ENCODE assay signal across 8 cellular contexts in the genomic region with DNA sequence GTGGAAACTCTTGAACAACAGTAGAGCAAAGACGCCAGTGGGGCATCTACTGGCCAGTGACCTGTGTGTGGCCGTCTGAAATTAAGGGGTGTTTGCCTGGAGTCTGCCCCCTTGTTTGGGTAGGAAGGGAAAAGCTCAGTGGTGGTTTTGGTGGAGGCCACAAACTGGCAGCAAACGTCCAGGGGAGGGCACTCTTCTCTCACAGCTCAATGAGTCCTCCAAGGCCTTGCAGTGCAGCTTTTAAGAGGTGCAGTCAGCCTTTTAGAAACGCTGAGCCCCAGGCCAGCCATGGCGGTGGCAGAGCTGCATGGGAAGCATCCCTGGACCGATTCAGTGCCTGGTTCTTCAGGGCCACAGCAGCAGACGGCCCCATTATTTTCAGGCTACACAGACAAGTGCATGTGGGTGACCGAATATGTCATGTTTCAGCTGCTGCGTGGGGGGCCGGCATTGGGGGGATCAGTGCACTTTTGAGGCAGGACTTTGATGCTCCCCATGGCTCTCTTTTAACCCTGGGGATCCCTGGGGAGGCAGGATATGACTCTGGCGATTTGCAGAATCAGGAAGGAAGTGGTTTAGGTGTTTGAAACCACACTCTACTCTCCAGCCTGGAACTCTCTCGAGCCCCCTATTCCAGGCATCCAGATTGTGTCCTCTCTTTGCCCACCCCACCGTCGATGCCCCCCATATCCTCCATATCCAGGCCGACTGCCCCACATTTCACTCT.
A peak's percentile ranks its signal among the peaks of the same experiment; 100 is the strongest.
DNase-seq lines count a peak whose midpoint lies in the region; ATAC-seq and TF ChIP-seq lines count a peak whose summit lies in the region.

No MANE protein-coding gene starts in this region.

- H3K9me3 ChIP-seq in colonic mucosa: no peaks in the 10 kb centered on the region

- peaks cover 18% of the 10 kb centered on the region for H3K27me3 Mint-ChIP-seq in activated T-cell treated with anti-CD3 and anti-CD28 coated beads, Interleukin-2, amount 50 U/mL, for 72 hours (ENCODE audit: low read depth)
- H3K27me3 Mint-ChIP-seq in activated T-cell treated with anti-CD3 and anti-CD28 coated beads, Interleukin-2, amount 50 U/mL, for 24 hours: peaks cover 34% of the 10 kb centered on the region

- ATAC-seq in activated T-cell treated with anti-CD3 and anti-CD28 coated beads, Interleukin-2, amount 50 U/mL, for 72 hours (replicated peaks in 1 of 2): no peak
- ATAC-seq in HG03045 (IDR thresholded peaks at IDR 0.05; ENCODE audit: unreplicated experiment): no peak
- ATAC-seq in HG03342 (IDR thresholded peaks at IDR 0.05; ENCODE audit: unreplicated experiment): no peak

- no peak overlapping the region for H3K9ac ChIP-seq in colonic mucosa (ENCODE audit: low read depth in 2 of 2, low read length in 2 of 2)

- H3K27ac Mint-ChIP-seq in activated T-cell treated with anti-CD3 and anti-CD28 coated beads, Interleukin-2, amount 50 U/mL, for 72 hours: no peak overlapping the region
- no peak overlapping the region for H3K27ac Mint-ChIP-seq in activated T-cell treated with anti-CD3 and anti-CD28 coated beads, Interleukin-2, amount 50 U/mL, for 24 hours

- H3K4me1 Mint-ChIP-seq in activated T-cell treated with anti-CD3 and anti-CD28 coated beads, Interleukin-2, amount 50 U/mL, for 72 hours (ENCODE audit: low read depth): no peaks in the 10 kb centered on the region
- H3K4me1 Mint-ChIP-seq in activated T-cell treated with anti-CD3 and anti-CD28 coated beads, Interleukin-2, amount 50 U/mL, for 24 hours (ENCODE audit: low read depth): peaks cover 2% of the 10 kb centered on the region

- no peaks in the 10 kb centered on the region for H3K36me3 ChIP-seq in colonic mucosa

- H3K27me3 ChIP-seq in colonic mucosa: no peaks in the 10 kb centered on the region

- no peaks in the 10 kb centered on the region for H3K36me3 Mint-ChIP-seq in activated T-cell treated with anti-CD3 and anti-CD28 coated beads, Interleukin-2, amount 50 U/mL, for 72 hours (ENCODE audit: insufficient read depth in 2 of 2)
- no peaks in the 10 kb centered on the region for H3K36me3 Mint-ChIP-seq in activated T-cell treated with anti-CD3 and anti-CD28 coated beads, Interleukin-2, amount 50 U/mL, for 24 hours (ENCODE audit: low read depth)

- H3K27ac ChIP-seq in colonic mucosa: no peak overlapping the region

- no peak overlapping the region for H3K4me3 Mint-ChIP-seq in activated T-cell treated with anti-CD3 and anti-CD28 coated beads, Interleukin-2, amount 50 U/mL, for 72 hours
- no peak overlapping the region for H3K4me3 Mint-ChIP-seq in activated T-cell treated with anti-CD3 and anti-CD28 coated beads, Interleukin-2, amount 50 U/mL, for 24 hours

- H3K9me3 Mint-ChIP-seq in activated T-cell treated with anti-CD3 and anti-CD28 coated beads, Interleukin-2, amount 50 U/mL, for 72 hours: no peaks in the 10 kb centered on the region
- no peaks in the 10 kb centered on the region for H3K9me3 Mint-ChIP-seq in activated T-cell treated with anti-CD3 and anti-CD28 coated beads, Interleukin-2, amount 50 U/mL, for 24 hours

- no peak for TF ChIP-seq CTCF in colonic mucosa (IDR thresholded peaks at IDR 0.05)

- intact Hi-C loops in colonic mucosa (cut with DNase I): loop anchor here (10.0 kb wide), 1 partner anchor 911 kb away; no protein-coding TSS in a partner anchor

- peak; percentile 2 to 4 for DNase-seq in activated T-cell treated with anti-CD3 and anti-CD28 coated beads, Interleukin-2, amount 50 U/mL, for 72 hours
- no peak for DNase-seq in activated T-cell treated with anti-CD3 and anti-CD28 coated beads, Interleukin-2, amount 50 U/mL, for 24 hours
- DNase-seq in NCI-H510A (lab: John Stamatoyannopoulos, UW) (peak; percentile 80), colonic mucosa (peak; percentile 35), medulla oblongata (ENCODE audit: extremely low spot score) (peak; percentile 85), OCI-M2 (lab: John Stamatoyannopoulos, UW; ENCODE audit: unreplicated experiment) (no peak)

- no peaks in the 10 kb centered on the region for H3K4me1 ChIP-seq in colonic mucosa

- H3K4me3 ChIP-seq in colonic mucosa: no peak overlapping the region

Comparison
In these comparisons a context has a peak if more than half of its experiments do, and no peak if none do; other contexts are left out.
1. DNase-seq: peak in activated T-cell treated with anti-CD3 and anti-CD28 coated beads, Interleukin-2, amount 50 U/mL, for 72 hours (2 of 2), NCI-H510A (single experiment), colonic mucosa (single experiment) and medulla oblongata (single experiment); none in activated T-cell treated with anti-CD3 and anti-CD28 coated beads, Interleukin-2, amount 50 U/mL, for 24 hours (single experiment) and OCI-M2 (single experiment).